In genomic region chr5:72817076-72817476, GRCh38 we compare ENCODE assay signal across 8 cellular contexts. TPM values are rescaled to one million over a fixed set of nuclear protein-coding genes. Genes with fewer than 3 reads are reported as not detected.
DNase-seq lines count a peak whose midpoint lies in the region; ATAC-seq and TF ChIP-seq lines count a peak whose summit lies in the region.

No MANE protein-coding gene starts in this region.

- peak; percentile 36 for ATAC-seq in GM19438 (IDR thresholded peaks at IDR 0.05; ENCODE audit: low read depth, unreplicated experiment)
- ATAC-seq in HG03457 (IDR thresholded peaks at IDR 0.05; ENCODE audit: unreplicated experiment): peak; percentile 23

- peak overlapping the region; percentile 97 for H3K4me3 Mint-ChIP-seq in Calu3 (ENCODE audit: low read depth, unreplicated experiment)
- H3K4me3 Mint-ChIP-seq in T-helper 1 cell treated with Interleukin-12 subunit alpha and Interleukin-12 subunit beta and Interleukin-4 antibody, amounts not matched to agents 30 μg/mL and 1 μg/mL, for 36 hours: peak overlapping the region; percentile 89

- CTCF ChIA-PET in Calu3 (lab: Charles Lee): interaction anchor here (0.9 to 2.2 kb wide), 2 partner anchors 30 to 206 kb away, joined by 3 to 44 read pairs; no protein-coding TSS in a partner anchor

- H3K4me1 Mint-ChIP-seq in Calu3 (ENCODE audit: low read depth, unreplicated experiment): peaks cover 30% of the 10 kb centered on the region
- peaks cover 16% of the 10 kb centered on the region for H3K4me1 Mint-ChIP-seq in T-helper 1 cell treated with Interleukin-12 subunit alpha and Interleukin-12 subunit beta and Interleukin-4 antibody, amounts not matched to agents 30 μg/mL and 1 μg/mL, for 36 hours (ENCODE audit: low read depth)

- H3K27me3 Mint-ChIP-seq in Calu3 (ENCODE audit: unreplicated experiment): no peaks in the 10 kb centered on the region
- peaks cover 15% of the 10 kb centered on the region for H3K27me3 Mint-ChIP-seq in T-helper 1 cell treated with Interleukin-12 subunit alpha and Interleukin-12 subunit beta and Interleukin-4 antibody, amounts not matched to agents 30 μg/mL and 1 μg/mL, for 36 hours (ENCODE audit: low read depth)

- BruUV-seq in Calu3 (replicated peaks; lab: Mats Ljungman, UMichigan): no TSS peak

- intact Hi-C loops in Calu3 (cut with micrococcal nuclease; ENCODE audit: unreplicated experiment): loop anchor here (5.0 to 10.0 kb wide), 2 partner anchors 422 to 450 kb away; no protein-coding TSS in a partner anchor

- peaks cover 4% of the 10 kb centered on the region for H3K9me3 Mint-ChIP-seq in Calu3 (ENCODE audit: low read depth, unreplicated experiment)
- no peaks in the 10 kb centered on the region for H3K9me3 Mint-ChIP-seq in T-helper 1 cell treated with Interleukin-12 subunit alpha and Interleukin-12 subunit beta and Interleukin-4 antibody, amounts not matched to agents 30 μg/mL and 1 μg/mL, for 36 hours

- H3K27ac Mint-ChIP-seq in Calu3 (ENCODE audit: unreplicated experiment): peak overlapping the region; percentile 81
- peak overlapping the region; percentile 71 for H3K27ac Mint-ChIP-seq in T-helper 1 cell treated with Interleukin-12 subunit alpha and Interleukin-12 subunit beta and Interleukin-4 antibody, amounts not matched to agents 30 μg/mL and 1 μg/mL, for 36 hours

- peaks cover 32% of the 10 kb centered on the region for H3K36me3 Mint-ChIP-seq in Calu3 (ENCODE audit: insufficient read depth, unreplicated experiment)
- H3K36me3 Mint-ChIP-seq in T-helper 1 cell treated with Interleukin-12 subunit alpha and Interleukin-12 subunit beta and Interleukin-4 antibody, amounts not matched to agents 30 μg/mL and 1 μg/mL, for 36 hours (ENCODE audit: low read depth): no peaks in the 10 kb centered on the region

- DNase-seq in Calu3 (peak; percentile 50), cerebellar cortex (ENCODE audit: low spot score) (peak; percentile 70), kidney tubule cell (ENCODE audit: low spot score) (peak; percentile 58), epidermal melanocyte (ENCODE audit: insufficient read length, low spot score) (no peak)
- peak; percentile 4 to 14 for DNase-seq in stimulated activated CD4-positive, alpha-beta T cell treated with anti-CD3 and anti-CD28 coated beads, Interleukin-15, amount 100 ng/mL, for 48 hours (ENCODE audit: low read depth in 2 of 2)

- TF ChIP-seq CTCF in Calu3 (IDR thresholded peaks at IDR 0.05; ENCODE audit: unreplicated experiment): no peak

RNA-seq across cellular contexts. Expression of gene TNPO1, which starts 0.6 kb away (rescaled TPM):
- total RNA-seq in Calu3 (2022): 138 TPM in 2 replicates
